26 cellular contexts compared by ENCODE assay signal in genomic region chr4:148823419-148823769, GRCh38.
"Had no signal": no experiment of that assay in that cellular context is flagged by ENCODE, and none has a peak within 500 bp of the region (broad histone marks: within the 10 kb centered on the region; RNA-seq: fewer than 3 reads in every experiment).

No MANE protein-coding gene starts in this region.

- DNase-seq: heart right ventricle; kidney glomerular epithelial cell; left cardiac atrium; left lung; lower lobe of right lung; mammary epithelial cell; mesenchymal stem cell; naive thymus-derived CD4-positive, alpha-beta T cell; nucleus accumbens; pancreas; posterior cingulate gyrus; retina; right cardiac atrium; stimulated activated CD4-positive, alpha-beta T cell treated with anti-CD3 and anti-CD28 coated beads, Interleukin-4, amount 100 ng/mL, for 24 hours; stimulated activated naive CD4-positive, alpha-beta T cell; tibial artery; upper lobe of left lung had no signal

- H3K27me3 ChIP-seq: heart right ventricle, hepatocyte, left lung, pancreas, suprapubic skin, tibial artery, upper lobe of left lung, vagina had no signal

- H3K9me3 ChIP-seq: left lung, lower lobe of right lung, pancreas, prostate gland, suprapubic skin, thoracic aorta, tibial artery, upper lobe of left lung, vagina had no signal

- H3K79me2 ChIP-seq: hepatocyte had no signal

- H3K4me1 ChIP-seq: left lung, lower lobe of right lung, prostate gland, suprapubic skin, tibial artery, upper lobe of left lung, vagina had no signal

- H3K4me2 ChIP-seq: hepatocyte had no signal

- H3K4me3 ChIP-seq: heart right ventricle, hepatocyte, left lung, lower lobe of right lung, pancreas, prostate gland, skin epidermis, suprapubic skin, thoracic aorta, tibial artery, upper lobe of left lung, vagina had no signal

- H3K27ac ChIP-seq: heart right ventricle, hepatocyte, left lung, lower lobe of right lung, pancreas, prostate gland, skin epidermis, suprapubic skin, thoracic aorta, tibial artery, upper lobe of left lung, vagina had no signal

- H2AFZ ChIP-seq: hepatocyte had no signal

- H3K36me3 ChIP-seq: heart right ventricle, left lung, lower lobe of right lung, pancreas, prostate gland, suprapubic skin, thoracic aorta, tibial artery, upper lobe of left lung, vagina had no signal

- ATAC-seq: left cardiac atrium; left lung; lower lobe of right lung; naive thymus-derived CD4-positive, alpha-beta T cell; natural killer cell treated with Interleukin-12 subunit alpha and Interleukin-12 subunit beta and Interleukin-15 and Interleukin-18, amount 100 ng/mL, for 72 hours; right cardiac atrium; sciatic nerve; stimulated activated effector memory CD8-positive, alpha-beta T cell treated with anti-CD3 and anti-CD28 coated beads, Interleukin-12 subunit alpha, Interleukin-12 subunit beta, amount 100 ng/mL, for 72 hours had no signal
